1 cellular context compared by ENCODE assay signal in genomic region chr15:89654311-89654761, GRCh38.
TF ChIP-seq lines count a peak whose summit lies in the region.

No MANE protein-coding gene starts in this region.

TF ChIP-seq in A549, 52 proteins besides CTCF, POLR2A, EP300 and RAD21 (continued from another document):
- TF ChIP-seq HES2 (IDR thresholded peaks at IDR 0.05) (no peak), ATOH8 (CRISPR knock-in tag; IDR thresholded peaks at IDR 0.05; ENCODE audit: low read depth) (no peak)
